In genomic region chr3:179348325-179349013, GRCh38 we compare ENCODE assay signal across 8 cellular contexts. TPM values are rescaled to one million over a fixed set of nuclear protein-coding genes. Genes with fewer than 3 reads are reported as not detected.
DNase-seq lines count a peak whose midpoint lies in the region; ATAC-seq, FAIRE-seq and TF ChIP-seq lines count a peak whose summit lies in the region.

No MANE protein-coding gene starts in this region.

- H3K79me2 ChIP-seq in Karpas-422 (ENCODE audit: low read length) = peaks cover 39% of the 10 kb centered on the region

- TF ChIP-seq CTCF in GM13977 (IDR thresholded peaks at IDR 0.05; ENCODE audit: extremely low read depth, insufficient read depth, missing control alignments) = no peak
- TF ChIP-seq CTCF in brain microvascular endothelial cell (IDR thresholded peaks at IDR 0.05; ENCODE audit: low read depth, low read length, missing control alignments) = no peak
- TF ChIP-seq CTCF in mesothelial cell of epicardium (IDR thresholded peaks at IDR 0.05; ENCODE audit: unreplicated experiment) = no peak

- H3K27me3 Mint-ChIP-seq in mesothelial cell of epicardium (ENCODE audit: low read depth) = no peaks in the 10 kb centered on the region

- peak overlapping the region; percentile 99 for H3K27ac Mint-ChIP-seq in mesothelial cell of epicardium

- peaks cover 6% of the 10 kb centered on the region for H3K4me1 Mint-ChIP-seq in mesothelial cell of epicardium

- FAIRE-seq in urothelium cell line (lab: Jason Lieb, UNC) = no peak

- H3K9me3 ChIP-seq in Karpas-422 (ENCODE audit: low read length) = no peaks in the 10 kb centered on the region

- H4K20me1 ChIP-seq in Karpas-422 (ENCODE audit: insufficient read depth, low read depth, low read length) = no peaks in the 10 kb centered on the region

- in situ Hi-C loops in GM13977 (cut with MboI; ENCODE audit: low pct_unique_long_range_greater_than_20kb, low sequenced_read_pairs, unreplicated experiment) = no loop called here
- in situ Hi-C loops in brain microvascular endothelial cell (cut with HindIII; ENCODE audit: low pct_ligation_motif_present, low sequenced_read_pairs) = no loop called here

- H2AFZ ChIP-seq in Karpas-422 (ENCODE audit: low read length) = 0 out of 2 replicates have a peak overlapping the region, but pooled peaks have one; percentile 90

- DNase-seq in GM13977 (ENCODE audit: low spot score) (peak; percentile 73), Karpas-422 (peak; percentile 80), brain microvascular endothelial cell (no peak), mesothelial cell of epicardium (ENCODE audit: low spot score in 2 of 2, unreplicated experiment in 2 of 2) (no peak), urothelium cell line (ENCODE audit: low spot score) (no peak), NCI-H1048 (lab: John Stamatoyannopoulos, UW) (no peak)
- DNase-seq in central memory CD4-positive, alpha-beta T cell = no peak

- no peaks in the 10 kb centered on the region for H3K9me3 Mint-ChIP-seq in mesothelial cell of epicardium

- peak overlapping the region; percentile 78 for H3K9ac ChIP-seq in Karpas-422 (ENCODE audit: low read length)

- peak overlapping the region; percentile 100 for H3K4me3 Mint-ChIP-seq in mesothelial cell of epicardium

- peaks cover 10% of the 10 kb centered on the region for H3K36me3 Mint-ChIP-seq in mesothelial cell of epicardium

- peaks cover 32% of the 10 kb centered on the region for H3K4me1 ChIP-seq in Karpas-422 (ENCODE audit: low read length)

- ATAC-seq in GM21737 (IDR thresholded peaks at IDR 0.05; ENCODE audit: unreplicated experiment) = peak; percentile 59

- H3K4me3 ChIP-seq in Karpas-422 (ENCODE audit: low read length) (peak overlapping the region; percentile 83), brain microvascular endothelial cell (ENCODE audit: low read depth, low read length) (peak overlapping the region; percentile 86)

- H3K36me3 ChIP-seq in Karpas-422 (ENCODE audit: insufficient read depth, low read length) = peaks cover 18% of the 10 kb centered on the region
- peaks cover 16% of the 10 kb centered on the region for H3K36me3 ChIP-seq in brain microvascular endothelial cell (replicated peaks)

- H3K4me2 ChIP-seq in Karpas-422 (ENCODE audit: low read depth, low read length, poor library complexity, severe bottlenecking) = peak overlapping the region; percentile 76

- H3K27ac ChIP-seq in Karpas-422 (ENCODE audit: low read length) (peak overlapping the region; percentile 81), brain microvascular endothelial cell (no peak overlapping the region)

- H3K9me2 ChIP-seq in Karpas-422 (replicated peaks; ENCODE audit: insufficient read depth, low read length) = no peaks in the 10 kb centered on the region

- no peaks in the 10 kb centered on the region for H3K27me3 ChIP-seq in Karpas-422 (ENCODE audit: low read length)
- H3K27me3 ChIP-seq in brain microvascular endothelial cell (replicated peaks) = no peaks in the 10 kb centered on the region

RNA-seq across cellular contexts. Expression of gene MFN1, which starts 1.0 kb away (rescaled TPM):
- total RNA-seq in Karpas-422 (2014; rRNA removed; shearing (Covaris generic); ENCODE audit: low replicate concordance) = 26.1 and 58.9 TPM in 2 replicates
- 61.0 to 65.5 TPM (median 64.7 TPM) in 3 replicates for total RNA-seq in mesothelial cell of epicardium

RNA-seq across cellular contexts. Expression of gene ZNF639, which starts 25.6 kb away (rescaled TPM):
- total RNA-seq in Karpas-422 (2014; rRNA removed; shearing (Covaris generic); ENCODE audit: low replicate concordance) = 54.9 and 70.8 TPM in 2 replicates
- 38.8 to 40.6 TPM (median 40.2 TPM) in 3 replicates for total RNA-seq in mesothelial cell of epicardium

Comparison
In these comparisons a context has a peak if more than half of its experiments do, and no peak if none do; other contexts are left out.
1. DNase-seq: peak in GM13977 (single experiment) and Karpas-422 (single experiment); none in brain microvascular endothelial cell (single experiment), mesothelial cell of epicardium (0 of 2), central memory CD4-positive, alpha-beta T cell (single experiment), urothelium cell line (single experiment) and NCI-H1048 (single experiment).